8 cellular contexts compared by ENCODE assay signal in the genomic region with DNA sequence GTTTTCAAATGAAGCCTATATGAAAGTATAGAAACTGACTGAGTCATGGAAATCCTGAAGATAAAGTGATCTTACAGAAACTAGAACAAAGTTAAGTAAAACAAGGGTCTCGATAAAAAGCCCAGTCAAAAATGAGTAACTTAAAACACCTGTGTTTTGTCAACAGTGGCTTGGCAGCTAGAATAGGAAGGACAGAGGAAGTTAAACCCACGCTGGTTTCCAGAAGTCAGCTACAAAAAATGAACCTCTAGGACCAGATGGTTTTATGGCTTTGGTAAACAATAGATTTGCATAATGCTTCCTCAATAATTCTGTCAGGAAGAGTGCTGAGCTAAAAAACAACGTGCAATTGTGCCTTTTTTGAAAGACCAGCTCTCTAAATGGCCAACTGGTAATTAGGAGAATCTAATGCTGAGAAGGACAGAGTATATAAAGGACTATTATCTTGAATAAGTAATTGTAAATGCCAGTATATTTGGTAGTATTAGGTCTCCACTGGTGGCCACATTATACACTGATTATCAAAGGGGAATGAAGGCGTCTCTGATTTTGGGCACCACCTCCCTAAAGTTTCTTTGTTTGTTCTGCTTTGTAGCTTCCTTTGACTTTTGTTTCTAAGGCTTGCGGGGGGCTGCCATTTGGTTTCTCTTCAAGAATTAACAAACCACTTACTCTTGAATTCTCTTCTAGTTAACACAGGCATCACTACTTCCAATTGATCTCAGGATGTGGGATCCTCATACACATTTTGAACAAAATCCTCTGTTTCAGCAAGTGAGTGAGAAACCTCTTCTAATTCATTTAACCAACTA.
DNase-seq lines count a peak whose midpoint lies in the region; ATAC-seq and TF ChIP-seq lines count a peak whose summit lies in the region.

No MANE protein-coding gene starts in this region.

- no peak for TF ChIP-seq CTCF in heart left ventricle (IDR thresholded peaks at IDR 0.05)
- no peak for TF ChIP-seq CTCF in fibroblast of pulmonary artery (IDR thresholded peaks at IDR 0.05; ENCODE audit: low read length, missing control alignments)

- peaks cover 0 to 7% (median 0%) of the 10 kb centered on the region in 12 donors for H3K9me3 ChIP-seq in heart left ventricle

- no peak for DNase-seq in heart left ventricle
- DNase-seq in Right ventricle myocardium inferior (ENCODE audit: missing footprints): no peak
- peak; percentile 24 to 87 for DNase-seq in NCI-H2081 (lab: John Stamatoyannopoulos, UW)
- peak; percentile 86 for DNase-seq in fibroblast of pulmonary artery (ENCODE audit: low read depth)
- no peak for DNase-seq in OCI-M1 (lab: John Stamatoyannopoulos, UW)
- no peak for DNase-seq in NCI-H128 (lab: John Stamatoyannopoulos, UW; ENCODE audit: unreplicated experiment)
- DNase-seq in ecto neural progenitor cell (ENCODE audit: low spot score): no peak

- ATAC-seq in heart left ventricle (peak in 3 of 4 donors; percentile 33 to 86 (median 53)), Right ventricle myocardium inferior (no peak), HG02870 (IDR thresholded peaks at IDR 0.05; ENCODE audit: unreplicated experiment) (peak; percentile 71)

- no peaks in the 10 kb centered on the region for H3K36me3 ChIP-seq in heart left ventricle

- WGBS in heart left ventricle, 4 donors: 33 to 40% (median 35%) methylated on average over 5 of the region's 5 CpGs

- H3K27me3 ChIP-seq in heart left ventricle: no peaks in the 10 kb centered on the region

- peaks cover 0 to 18% (median 0%) of the 10 kb centered on the region in 12 donors for H3K4me1 ChIP-seq in heart left ventricle

- no peak for TF ChIP-seq POLR2A in heart left ventricle (IDR thresholded peaks at IDR 0.05)

- peak overlapping the region in 3 of 12 donors; percentile 4 to 60 (median 36) for H3K27ac ChIP-seq in heart left ventricle

- intact Hi-C loops in heart left ventricle (cut with DNase I): loop anchor here in 1 of 10 donors (10.0 kb wide), 1 partner anchor 245 kb away; no protein-coding TSS in a partner anchor
- intact Hi-C loops in Right ventricle myocardium inferior (cut with DNase I): no loop called here

- H3K4me3 ChIP-seq in heart left ventricle (no peak overlapping the region), fibroblast of pulmonary artery (replicated peaks; ENCODE audit: low read depth, low read length) (no peak overlapping the region)

Comparison
In these comparisons a context has a peak if more than half of its experiments do, and no peak if none do; other contexts are left out.
1. DNase-seq: peak in NCI-H2081 (2 of 2) and fibroblast of pulmonary artery (single experiment); none in heart left ventricle (0 of 5), Right ventricle myocardium inferior (single experiment), OCI-M1 (single experiment), NCI-H128 (single experiment) and ecto neural progenitor cell (single experiment).